ENCODE assay signal across 35 cellular contexts in genomic region chr17:66094727-66095126, GRCh38.
"Had no signal": no experiment of that assay in that cellular context is flagged by ENCODE, and none has a peak within 500 bp of the region (broad histone marks: within the 10 kb centered on the region; RNA-seq: fewer than 3 reads in every experiment).

No MANE protein-coding gene starts in this region.

- H3K4me3 ChIP-seq: MG63 had no signal

- DNase-seq: Kasumi-1, MG63, MM.1S, MV-4-11, NCI-H1048, NCI-H1092, NCI-H1092 treated with DMSO at 0.1 percent for 48 hours, NCI-H1105, NCI-H1105 treated with DMSO at 0.1 percent for 48 hours, NCI-H1417, NCI-H1417 treated with DMSO at 0.1 percent for 48 hours, NCI-H1436, NCI-H1436 treated with DMSO at 0.1 percent for 48 hours, NCI-H146, NCI-H1694, NCI-H1694 treated with DMSO at 0.1 percent for 48 hours, NCI-H187, NCI-H187 treated with DMSO at 0.1 percent for 48 hours, NCI-H1930, NCI-H2029, NCI-H2029 treated with DMSO at 0.1 percent for 48 hours, NCI-H2081, NCI-H2081 treated with DMSO at 0.1 percent for 48 hours, NCI-H2107, NCI-H2171, NCI-H2171 treated with DMSO at 0.1 percent for 48 hours, NCI-H2227 treated with DMSO at 0.1 percent for 48 hours, NCI-H226, NCI-H345, NCI-H446, NCI-H446 treated with DMSO at 0.1 percent for 48 hours, NCI-H510A, NCI-H510A treated with DMSO at 0.1 percent for 48 hours, NCI-H524, NCI-H524 treated with DMSO at 0.1 percent for 48 hours had no signal

- H3K27me3 ChIP-seq: MG63 had no signal
